8 cellular contexts compared by ENCODE assay signal in genomic region chr1:65059930-65060538, GRCh38.
A peak's percentile ranks its signal among the peaks of the same experiment; 100 is the strongest.
DNase-seq lines count a peak whose midpoint lies in the region; ATAC-seq and TF ChIP-seq lines count a peak whose summit lies in the region.

No MANE protein-coding gene starts in this region.

- peaks cover 32% of the 10 kb centered on the region for H3K36me3 ChIP-seq in muscle layer of colon (ENCODE audit: insufficient read depth, low read length)

- H3K27ac ChIP-seq in coronary artery = peak overlapping the region; percentile 3 to 46
- H3K27ac ChIP-seq in muscle layer of colon (ENCODE audit: low read depth, low read length) = peak overlapping the region; percentile 27

- no peaks in the 10 kb centered on the region for H3K27me3 ChIP-seq in muscle layer of colon (ENCODE audit: control insufficient read depth in 1 of 2, insufficient read depth in 2 of 2, low read length in 2 of 2)

- DNase-seq in NCI-H146 (lab: John Stamatoyannopoulos, UW) (peak; percentile 15), NCI-H146 treated with DMSO at 0.1 percent for 48 hours (lab: John Stamatoyannopoulos, UW; ENCODE audit: unreplicated experiment) (no peak), NCI-H1694 treated with DMSO at 0.1 percent for 48 hours (lab: John Stamatoyannopoulos, UW) (peak; percentile 68), coronary artery (ENCODE audit: low spot score) (no peak)

- no peak overlapping the region for H3K9ac ChIP-seq in muscle layer of colon (ENCODE audit: low read length)

- H3K4me3 ChIP-seq in coronary artery = no peak overlapping the region
- H3K4me3 ChIP-seq in muscle layer of colon (ENCODE audit: low read depth in 1 of 2, low read length in 2 of 2) = no peak overlapping the region

- peaks cover 67% of the 10 kb centered on the region for H3K4me1 ChIP-seq in muscle layer of colon (ENCODE audit: insufficient read depth, low read length)

- no peak for ATAC-seq in HG03520 (IDR thresholded peaks at IDR 0.05; ENCODE audit: unreplicated experiment)
- no peak for ATAC-seq in GM18498 (IDR thresholded peaks at IDR 0.05; ENCODE audit: unreplicated experiment)
- ATAC-seq in GM19467 (IDR thresholded peaks at IDR 0.05; ENCODE audit: unreplicated experiment) = no peak

- TF ChIP-seq CTCF in coronary artery (IDR thresholded peaks at IDR 0.05) = peak; percentile 74

- no peaks in the 10 kb centered on the region for H3K9me3 ChIP-seq in muscle layer of colon (ENCODE audit: low read length)

Comparison
In these comparisons a context has a peak if more than half of its experiments do, and no peak if none do; other contexts are left out.
1. DNase-seq: peak in NCI-H146 (single experiment) and NCI-H1694 treated with DMSO at 0.1 percent for 48 hours (single experiment); none in NCI-H146 treated with DMSO at 0.1 percent for 48 hours (single experiment) and coronary artery (single experiment).